ENCODE assay signal across 1 cellular context in genomic region chr18:36895606-36896005, GRCh38.
A peak's percentile ranks its signal among the peaks of the same experiment; 100 is the strongest.
TF ChIP-seq lines count a peak whose summit lies in the region.

No MANE protein-coding gene starts in this region.

TF ChIP-seq in K562, 482 proteins besides CTCF, POLR2A, EP300 and RAD21 (continued from another document):
- TF ChIP-seq GMEB1 (CRISPR knock-in tag; IDR thresholded peaks at IDR 0.05) (no peak), KLF16 (IDR thresholded peaks at IDR 0.05) (no peak), JUND (IDR thresholded peaks at IDR 0.05; ENCODE audit: borderline replicate concordance, low read depth, low read length) (peak; percentile 66; the same call in 1 of the 2 replicates), JUND (tag; IDR thresholded peaks at IDR 0.05; ENCODE audit: borderline replicate concordance, low read depth, low read length) (peak; percentile 78; the same call in 2 of the 3 replicates), GATAD2A (IDR thresholded peaks at IDR 0.05) (0 out of 2 replicates have a peak, but pooled peaks have one; percentile 19), KAT2B (IDR thresholded peaks at IDR 0.05; ENCODE audit: low read depth, low read length) (no peak), CBFA2T3 (IDR thresholded peaks at IDR 0.05) (peak; percentile 35; the same call in 1 of the 2 replicates), EGR1 (conservative IDR thresholded peaks at IDR 0.05) (0 out of 2 replicates have a peak, but pooled peaks have one; percentile 14)
- TF ChIP-seq, protein P1, sequence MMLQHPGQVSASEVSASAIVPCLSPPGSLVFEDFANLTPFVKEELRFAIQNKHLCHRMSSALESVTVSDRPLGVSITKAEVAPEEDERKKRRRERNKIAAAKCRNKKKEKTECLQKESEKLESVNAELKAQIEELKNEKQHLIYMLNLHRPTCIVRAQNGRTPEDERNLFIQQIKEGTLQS (IDR thresholded peaks at IDR 0.05) = peak; percentile 54; the same call in 1 of the 2 replicates
- TF ChIP-seq, protein P1 (CRISPR knock-in tag; conservative IDR thresholded peaks at IDR 0.05) = no peak
TF ChIP-seq in K562: peak in this region for 8.
